15 cellular contexts compared by ENCODE assay signal in the genomic region with DNA sequence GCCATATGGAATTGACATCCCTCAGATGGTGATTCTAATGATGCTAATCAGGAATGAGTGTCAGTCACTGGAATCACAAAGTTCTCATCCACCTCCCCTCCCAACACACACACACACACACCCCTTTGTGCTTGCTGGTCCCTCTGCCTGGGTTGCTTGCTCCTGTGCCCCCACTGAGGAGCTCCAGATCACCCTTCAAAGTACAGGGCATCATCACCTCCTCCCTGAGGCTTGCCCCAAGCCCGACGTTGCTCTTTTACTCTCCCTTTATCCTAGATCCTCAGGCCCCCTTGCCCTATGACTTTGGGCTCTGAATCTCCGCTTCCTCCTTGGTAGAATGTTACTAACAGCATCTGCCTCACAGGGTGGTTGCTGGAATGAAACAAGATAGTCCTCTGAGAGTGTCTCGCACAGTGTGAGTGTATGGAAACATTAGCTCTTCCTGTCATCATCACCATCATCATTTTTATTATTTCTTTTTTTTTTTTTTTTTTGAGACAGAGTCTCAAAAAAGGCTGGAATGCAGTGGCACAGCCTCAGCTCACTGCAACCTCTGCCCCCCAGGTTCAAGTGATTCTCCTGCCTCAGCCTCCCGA. TPM values are rescaled to one million over a fixed set of nuclear protein-coding genes. Genes with fewer than 3 reads are reported as not detected.
DNase-seq lines count a peak whose midpoint lies in the region; TF ChIP-seq lines count a peak whose summit lies in the region.
"Had no signal": no experiment of that assay in that cellular context is flagged by ENCODE, and none has a peak within 500 bp of the region (broad histone marks: within the 10 kb centered on the region; RNA-seq: fewer than 3 reads in every experiment).

No MANE protein-coding gene starts in this region.

- peaks cover 56% of the 10 kb centered on the region for H3K4me1 Mint-ChIP-seq in CD14-positive monocyte
- peaks cover 5% of the 10 kb centered on the region for H3K4me1 Mint-ChIP-seq in Caco-2 (ENCODE audit: low read depth, unreplicated experiment)
- peaks cover 76% of the 10 kb centered on the region for H3K4me1 Mint-ChIP-seq in dendritic cell treated with granulocyte-macrophage colony-stimulating factor and Interleukin-4, amounts not matched to agents 40 ng/mL and 50 ng/mL, for 4 days (ENCODE audit: low read depth)

- H3K27me3 Mint-ChIP-seq in CD14-positive monocyte (ENCODE audit: low read depth in 3 of 3) = peaks cover 0 to 3% (median 0%) of the 10 kb centered on the region in 3 donors
- no peaks in the 10 kb centered on the region for H3K27me3 Mint-ChIP-seq in Caco-2 (ENCODE audit: insufficient read depth, unreplicated experiment)
- H3K27me3 Mint-ChIP-seq in dendritic cell treated with granulocyte-macrophage colony-stimulating factor and Interleukin-4, amounts not matched to agents 40 ng/mL and 50 ng/mL, for 4 days = no peaks in the 10 kb centered on the region
- H3K27me3 Mint-ChIP-seq: activated CD4-positive, alpha-beta T cell treated with anti-CD3 and anti-CD28 coated beads, Interleukin-2, amount 10 ng/mL, durations not matched to agents 7 days and 5 days; activated naive CD8-positive, alpha-beta T cell treated with anti-CD3 and anti-CD28 coated beads, Interleukin-2, amount 50 U/mL, for 24 hours; B cell had no signal

- intact Hi-C loops in CD14-positive monocyte (cut with micrococcal nuclease) = loop anchor here in 1 of 2 donors (5.0 kb wide), 1 partner anchor 104 kb away; no protein-coding TSS in a partner anchor
- intact Hi-C loops in Caco-2 (cut with micrococcal nuclease; ENCODE audit: unreplicated experiment) = no loop called here
- intact Hi-C loops in dendritic cell treated with granulocyte-macrophage colony-stimulating factor and Interleukin-4, amounts not matched to agents 40 ng/mL and 50 ng/mL, for 4 days (cut with micrococcal nuclease) = no loop called here
- intact Hi-C loops in esophagus muscularis mucosa (cut with DNase I) = no loop called here

- POLR2A ChIA-PET in Caco-2 (lab: Charles Lee) = no interaction called here

- H4K91ac ChIP-seq in trophoblast cell (ENCODE audit: low read depth, low read length) = no peak overlapping the region

- peak overlapping the region; percentile 87 to 99 (median 98) for H3K27ac Mint-ChIP-seq in CD14-positive monocyte
- H3K27ac Mint-ChIP-seq in Caco-2 (ENCODE audit: unreplicated experiment) = peak overlapping the region; percentile 24
- peak overlapping the region; percentile 75 for H3K27ac Mint-ChIP-seq in dendritic cell treated with granulocyte-macrophage colony-stimulating factor and Interleukin-4, amounts not matched to agents 40 ng/mL and 50 ng/mL, for 4 days
- H3K27ac Mint-ChIP-seq: activated CD4-positive, alpha-beta T cell treated with anti-CD3 and anti-CD28 coated beads, Interleukin-2, amount 10 ng/mL, durations not matched to agents 7 days and 5 days; activated naive CD8-positive, alpha-beta T cell treated with anti-CD3 and anti-CD28 coated beads, Interleukin-2, amount 50 U/mL, for 24 hours; B cell had no signal

- H3K27ac ChIP-seq in trophoblast cell (ENCODE audit: low read depth, low read length) (no peak overlapping the region), esophagus muscularis mucosa (replicated peaks in 1 of 4) (no peak overlapping the region)
- H3K27ac ChIP-seq: SJSA1, testis had no signal

- TF ChIP-seq EP300 in esophagus muscularis mucosa (IDR thresholded peaks at IDR 0.05) = no peak

- H3K36me3 Mint-ChIP-seq in CD14-positive monocyte (peaks cover 46 to 51% of the 10 kb centered on the region in 2 donors), Caco-2 (ENCODE audit: insufficient read depth, unreplicated experiment) (peaks cover 18% of the 10 kb centered on the region)
- peaks cover 59% of the 10 kb centered on the region for H3K36me3 Mint-ChIP-seq in dendritic cell treated with granulocyte-macrophage colony-stimulating factor and Interleukin-4, amounts not matched to agents 40 ng/mL and 50 ng/mL, for 4 days (ENCODE audit: low read depth)

- WGBS in trophoblast cell (ENCODE audit: extremely low coverage, insufficient coverage, insufficient read length) = no CpG with 5 or more reads among the region's 5 CpGs
- WGBS in esophagus muscularis mucosa = 92% methylated on average over 5 of the region's 5 CpGs

- H2BK5ac ChIP-seq in trophoblast cell (ENCODE audit: low read depth, low read length, poor library complexity) = no peak overlapping the region

- H3K79me1 ChIP-seq in trophoblast cell (ENCODE audit: low read length) = peaks cover 13% of the 10 kb centered on the region

- CTCF ChIA-PET in Caco-2 (lab: Charles Lee) = no interaction called here

- no peak overlapping the region for H3K9ac ChIP-seq in trophoblast cell (ENCODE audit: low read length)

- H3K23ac ChIP-seq in trophoblast cell (ENCODE audit: low read length) = no peak overlapping the region

- H2AK5ac ChIP-seq in trophoblast cell (ENCODE audit: low read length) = no peak overlapping the region

- H3K4me1 ChIP-seq in Caco-2 (peaks cover 3% of the 10 kb centered on the region; the same call in 1 of the 2 replicates), trophoblast cell (ENCODE audit: control insufficient read depth in 1 of 2, insufficient read depth in 2 of 2, low read length in 2 of 2) (peaks cover 15 to 18% of the 10 kb centered on the region in 2 experiments), esophagus muscularis mucosa (peaks cover 41 to 51% (median 46%) of the 10 kb centered on the region in 4 donors)

- H3K4me3 Mint-ChIP-seq in CD14-positive monocyte (peak overlapping the region; percentile 49 to 82), Caco-2 (ENCODE audit: unreplicated experiment) (no peak overlapping the region)
- H3K4me3 Mint-ChIP-seq in dendritic cell treated with granulocyte-macrophage colony-stimulating factor and Interleukin-4, amounts not matched to agents 40 ng/mL and 50 ng/mL, for 4 days = peak overlapping the region; percentile 21
- H3K4me3 Mint-ChIP-seq: activated CD4-positive, alpha-beta T cell treated with anti-CD3 and anti-CD28 coated beads, Interleukin-2, amount 10 ng/mL, durations not matched to agents 7 days and 5 days; activated naive CD8-positive, alpha-beta T cell treated with anti-CD3 and anti-CD28 coated beads, Interleukin-2, amount 50 U/mL, for 24 hours; B cell had no signal

- H4K8ac ChIP-seq in trophoblast cell (ENCODE audit: low read depth, low read length) = no peak overlapping the region

- BruUV-seq in Caco-2 (replicated peaks; lab: Mats Ljungman, UMichigan) = no TSS peak

- no peak overlapping the region for H3K14ac ChIP-seq in trophoblast cell (ENCODE audit: low read length)

- DNase-seq in CD14-positive monocyte (ENCODE audit: low spot score) (no peak), Caco-2 (no peak), trophoblast cell (no peak), NCI-H524 (lab: John Stamatoyannopoulos, UW) (no peak), esophagus muscularis mucosa (ENCODE audit: extremely low spot score) (no peak), OCI-M2 (lab: John Stamatoyannopoulos, UW; ENCODE audit: unreplicated experiment) (no peak)
- DNase-seq: activated CD4-positive, alpha-beta T cell treated with anti-CD3 and anti-CD28 coated beads, Interleukin-2, amount 10 ng/mL, durations not matched to agents 7 days and 5 days; activated naive CD8-positive, alpha-beta T cell treated with anti-CD3 and anti-CD28 coated beads, Interleukin-2, amount 50 U/mL, for 24 hours; NCI-H187; retina; stimulated activated CD4-positive, alpha-beta T cell treated with anti-CD3 and anti-CD28 coated beads, Interleukin-1b, Interleukin-23, amount 100 ng/mL, for 48 hours; testis had no signal

- H3K9me3 Mint-ChIP-seq in CD14-positive monocyte (peaks cover 0 to 2% (median 0%) of the 10 kb centered on the region in 7 donors), Caco-2 (ENCODE audit: unreplicated experiment) (no peaks in the 10 kb centered on the region)
- H3K9me3 Mint-ChIP-seq in dendritic cell treated with granulocyte-macrophage colony-stimulating factor and Interleukin-4, amounts not matched to agents 40 ng/mL and 50 ng/mL, for 4 days = no peaks in the 10 kb centered on the region
- H3K9me3 Mint-ChIP-seq: activated CD4-positive, alpha-beta T cell treated with anti-CD3 and anti-CD28 coated beads, Interleukin-2, amount 10 ng/mL, durations not matched to agents 7 days and 5 days; activated naive CD8-positive, alpha-beta T cell treated with anti-CD3 and anti-CD28 coated beads, Interleukin-2, amount 50 U/mL, for 24 hours had no signal

- no peak overlapping the region for H2BK120ac ChIP-seq in trophoblast cell (ENCODE audit: insufficient read depth, low read length, poor library complexity)

- H3K4me3 ChIP-seq in Caco-2 (ENCODE audit: low read depth, low read length) (no peak overlapping the region), trophoblast cell (ENCODE audit: low read depth, low read length) (no peak overlapping the region), esophagus muscularis mucosa (no peak overlapping the region)
- H3K4me3 ChIP-seq: SJSA1, testis had no signal

- no peak overlapping the region for H2AFZ ChIP-seq in trophoblast cell (ENCODE audit: insufficient read depth, low read length, poor library complexity)

- H2BK12ac ChIP-seq in trophoblast cell (ENCODE audit: low read length) = no peak overlapping the region

- TF ChIP-seq CTCF in CD14-positive monocyte (IDR thresholded peaks at IDR 0.05) = no peak
- no peak for TF ChIP-seq CTCF in Caco-2 (IDR thresholded peaks at IDR 0.05; ENCODE audit: insufficient read depth in 1 of 2, low read depth in 1 of 2, low read length in 1 of 2, severe bottlenecking in 1 of 2, unreplicated experiment in 1 of 2)
- TF ChIP-seq CTCF in esophagus muscularis mucosa (IDR thresholded peaks at IDR 0.05) = no peak

- peak overlapping the region; percentile 11 for H3K4ac ChIP-seq in trophoblast cell (ENCODE audit: low read depth, low read length)

- H3K9me3 ChIP-seq in Caco-2 = no peaks in the 10 kb centered on the region
- H3K9me3 ChIP-seq in trophoblast cell (ENCODE audit: insufficient read depth, low read depth, low read length) = no peaks in the 10 kb centered on the region
- no peaks in the 10 kb centered on the region for H3K9me3 ChIP-seq in esophagus muscularis mucosa
- H3K9me3 ChIP-seq: SJSA1, testis had no signal

- H3K27me3 ChIP-seq in Caco-2 (replicated peaks; ENCODE audit: control insufficient read depth, insufficient read depth, low read length) (no peaks in the 10 kb centered on the region), trophoblast cell (ENCODE audit: insufficient read depth, low read length) (no peaks in the 10 kb centered on the region), esophagus muscularis mucosa (no peaks in the 10 kb centered on the region)
- H3K27me3 ChIP-seq: SJSA1, testis had no signal

- TF ChIP-seq POLR2A in esophagus muscularis mucosa (IDR thresholded peaks at IDR 0.05; ENCODE audit: low read depth) = no peak

- H4K12ac ChIP-seq in trophoblast cell (ENCODE audit: low read depth, low read length) = no peak overlapping the region

- peaks cover 8% of the 10 kb centered on the region for H3K79me2 ChIP-seq in trophoblast cell (ENCODE audit: control insufficient read depth, insufficient read depth, low read length, poor library complexity)

- H3K4me2 ChIP-seq in trophoblast cell (ENCODE audit: low read length) = no peak overlapping the region

- no peaks in the 10 kb centered on the region for H3K36me3 ChIP-seq in Caco-2 (ENCODE audit: control insufficient read depth, insufficient read depth, low read length)
- peaks cover 2 to 3% of the 10 kb centered on the region in 2 experiments for H3K36me3 ChIP-seq in trophoblast cell (ENCODE audit: control insufficient read depth in 1 of 2, insufficient read depth in 2 of 2, low read length in 2 of 2)
- peaks cover 0 to 4% (median 2%) of the 10 kb centered on the region in 4 donors for H3K36me3 ChIP-seq in esophagus muscularis mucosa
- H3K36me3 ChIP-seq: SJSA1 had no signal

- no peak overlapping the region for H3K18ac ChIP-seq in trophoblast cell (ENCODE audit: low read length)

RNA-seq across cellular contexts. Expression of gene TOM1, which starts 3.4 kb away (rescaled TPM):
- polyA plus RNA-seq in CD14-positive monocyte = 100 to 1,000 TPM in 1 of 2 donors, 10 to 100 TPM in 1; 80.5 to 120 TPM
- total RNA-seq in Caco-2 (2022) (43.3 and 47.4 TPM in 2 replicates), esophagus muscularis mucosa (10 to 100 TPM; 22.8 to 44.6 (median 35.8) TPM)
- polyA plus RNA-seq in trophoblast cell (2013) = 41.6 and 45.0 TPM in 2 replicates

RNA-seq across cellular contexts. Expression of gene HMGXB4, which starts 45.8 kb away (rescaled TPM):
- 1 to 10 TPM; 6.3 to 8.1 TPM for polyA plus RNA-seq in CD14-positive monocyte
- total RNA-seq in Caco-2 (2022) (22.3 and 22.6 TPM in 2 replicates), esophagus muscularis mucosa (10 to 100 TPM; 12.4 to 19.9 (median 17.0) TPM)
- 22.9 and 23.8 TPM in 2 replicates for polyA plus RNA-seq in trophoblast cell (2013)

Comparison
In these comparisons a context has a peak if more than half of its experiments do, and no peak if none do; other contexts are left out.
1. H3K27ac Mint-ChIP-seq: peak in every context shown above with its lines; median percentile 98 in CD14-positive monocyte; 75 in dendritic cell treated with granulocyte-macrophage colony-stimulating factor and Interleukin-4, amounts not matched to agents 40 ng/mL and 50 ng/mL, for 4 days; 24 in Caco-2.